Comparison of ENCODE assay signal across 28 cellular contexts in the genomic region with DNA sequence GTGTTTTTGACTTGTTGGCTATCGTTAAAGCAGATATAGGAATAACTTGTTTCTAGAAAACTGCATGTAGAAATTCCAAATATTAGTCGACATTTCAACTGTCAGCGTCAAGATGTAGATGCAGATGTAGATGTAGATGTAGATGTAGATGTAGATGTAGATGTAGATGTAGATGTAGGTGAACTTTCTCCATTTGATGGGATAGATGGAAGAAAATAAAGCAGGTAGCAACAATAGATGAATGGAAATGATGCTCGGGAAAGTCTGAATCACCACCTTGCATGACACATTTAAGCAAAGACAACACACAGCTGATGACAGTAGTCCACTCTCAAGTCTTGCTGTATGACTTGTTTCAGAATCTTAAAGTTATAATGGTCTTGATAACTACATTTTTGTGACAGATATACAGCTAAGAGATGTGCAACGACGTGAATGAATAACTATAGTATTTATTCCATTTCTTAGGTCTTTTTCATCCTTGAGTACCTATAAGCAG. TPM values are rescaled to one million over a fixed set of nuclear protein-coding genes. Genes with fewer than 3 reads are reported as not detected.
DNase-seq lines count a peak whose midpoint lies in the region; ATAC-seq lines count a peak whose summit lies in the region.
"Had no signal": no experiment of that assay in that cellular context is flagged by ENCODE, and none has a peak within 500 bp of the region (broad histone marks: within the 10 kb centered on the region; RNA-seq: fewer than 3 reads in every experiment).

No MANE protein-coding gene starts in this region.

- no peaks in the 10 kb centered on the region for H3K9me3 Mint-ChIP-seq in activated CD4-positive, alpha-beta T cell treated with anti-CD3 and anti-CD28 coated beads for 36 hours (ENCODE audit: low read depth)
- no peaks in the 10 kb centered on the region for H3K9me3 Mint-ChIP-seq in stimulated activated naive CD8-positive, alpha-beta T cell treated with anti-CD3 and anti-CD28 coated beads, Interleukin-15, Interleukin-2, amounts not matched to agents 100 ng/mL and 50 ng/mL, for 24 hours

- no peak overlapping the region for H3K4me3 Mint-ChIP-seq in activated CD4-positive, alpha-beta T cell treated with anti-CD3 and anti-CD28 coated beads for 36 hours
- no peak overlapping the region for H3K4me3 Mint-ChIP-seq in stimulated activated naive CD8-positive, alpha-beta T cell treated with anti-CD3 and anti-CD28 coated beads, Interleukin-15, Interleukin-2, amounts not matched to agents 100 ng/mL and 50 ng/mL, for 24 hours
- H3K4me3 Mint-ChIP-seq: naive thymus-derived CD8-positive, alpha-beta T cell; T-helper 2 cell treated with Interferon-gamma antibody and Interleukin-4, amounts not matched to agents 5 μg/mL and 100 μg/mL, for 36 hours had no signal

- H3K27me3 Mint-ChIP-seq in activated CD4-positive, alpha-beta T cell treated with anti-CD3 and anti-CD28 coated beads for 36 hours, result no peaks in the 10 kb centered on the region
- H3K27me3 Mint-ChIP-seq in stimulated activated naive CD8-positive, alpha-beta T cell treated with anti-CD3 and anti-CD28 coated beads, Interleukin-15, Interleukin-2, amounts not matched to agents 100 ng/mL and 50 ng/mL, for 24 hours, result no peaks in the 10 kb centered on the region
- H3K27me3 Mint-ChIP-seq: naive thymus-derived CD8-positive, alpha-beta T cell had no signal

- H3K36me3 Mint-ChIP-seq in activated CD4-positive, alpha-beta T cell treated with anti-CD3 and anti-CD28 coated beads for 36 hours (ENCODE audit: low read depth), result peaks cover 65% of the 10 kb centered on the region
- peaks cover 85% of the 10 kb centered on the region for H3K36me3 Mint-ChIP-seq in stimulated activated naive CD8-positive, alpha-beta T cell treated with anti-CD3 and anti-CD28 coated beads, Interleukin-15, Interleukin-2, amounts not matched to agents 100 ng/mL and 50 ng/mL, for 24 hours (ENCODE audit: low read depth)

- peak overlapping the region; percentile 26 for H3K27ac Mint-ChIP-seq in activated CD4-positive, alpha-beta T cell treated with anti-CD3 and anti-CD28 coated beads for 36 hours
- peak overlapping the region; percentile 67 for H3K27ac Mint-ChIP-seq in stimulated activated naive CD8-positive, alpha-beta T cell treated with anti-CD3 and anti-CD28 coated beads, Interleukin-15, Interleukin-2, amounts not matched to agents 100 ng/mL and 50 ng/mL, for 24 hours
- H3K27ac Mint-ChIP-seq: T-helper 2 cell treated with Interferon-gamma antibody and Interleukin-4, amounts not matched to agents 5 μg/mL and 100 μg/mL, for 36 hours had no signal

- DNase-seq in activated CD4-positive, alpha-beta T cell treated with anti-CD3 and anti-CD28 coated beads for 36 hours, result peak; percentile 13
- no peak for DNase-seq in activated CD4-positive, alpha-beta T cell treated with anti-CD3 and anti-CD28 coated beads, Interleukin-2, amount 50 U/mL, for 4 hours
- DNase-seq in stimulated activated naive CD8-positive, alpha-beta T cell treated with anti-CD3 and anti-CD28 coated beads, Interleukin-15, Interleukin-2, amounts not matched to agents 100 U/mL and 50 U/mL, for 24 hours, result no peak
- DNase-seq in dermis blood vessel endothelial cell (peak; percentile 10), NCI-H187 (lab: John Stamatoyannopoulos, UW) (no peak), DMS114 treated with DMSO at 0.1 percent for 48 hours (lab: John Stamatoyannopoulos, UW; ENCODE audit: unreplicated experiment) (no peak)
- DNase-seq in activated CD4-positive, CD25-positive, alpha-beta regulatory T cell treated with anti-CD3 and anti-CD28 coated beads, Interleukin-2, amount 50 U/mL, for 72 hours, result no peak
- DNase-seq: activated CD4-positive, alpha-beta T cell treated with anti-CD3 and anti-CD28 coated beads for 48 hours; activated CD8-positive, alpha-beta memory T cell treated with anti-CD3 and anti-CD28 coated beads, Interleukin-2, amount 50 U/mL, for 4 hours; activated effector memory CD4-positive, alpha-beta T cell treated with anti-CD3 and anti-CD28 coated beads, Interleukin-2, amount 50 U/mL, for 16 hours; amygdala; C1 segment of cervical spinal cord; COR-L47; DMS53; hippocampal formation; left cardiac atrium; naive thymus-derived CD8-positive, alpha-beta T cell; NCI-H146; NCI-H748 treated with DMSO at 0.1 percent for 48 hours; SHP77 treated with DMSO at 0.1 percent for 48 hours; stimulated activated CD4-positive, alpha-beta T cell treated with anti-CD3 and anti-CD28 coated beads, Interleukin-12 subunit alpha, Interleukin-12 subunit beta, amount 100 ng/mL, for 4 hours; stimulated activated CD4-positive, alpha-beta T cell treated with anti-CD3 and anti-CD28 coated beads, Interleukin-2, amount 100 ng/mL, for 48 hours; tibial artery had no signal

- peaks cover 7% of the 10 kb centered on the region for H3K4me1 Mint-ChIP-seq in activated CD4-positive, alpha-beta T cell treated with anti-CD3 and anti-CD28 coated beads for 36 hours
- H3K4me1 Mint-ChIP-seq in stimulated activated naive CD8-positive, alpha-beta T cell treated with anti-CD3 and anti-CD28 coated beads, Interleukin-15, Interleukin-2, amounts not matched to agents 100 ng/mL and 50 ng/mL, for 24 hours (ENCODE audit: low read depth), result peaks cover 6% of the 10 kb centered on the region

- CTCF ChIA-PET in activated CD4-positive, alpha-beta T cell treated with anti-CD3 and anti-CD28 coated beads for 36 hours (lab: Charles Lee), result interaction anchor here (0.7 to 8.4 kb wide), 3 partner anchors 15 to 503 kb away, joined by 3 to 88 read pairs (median 5); no protein-coding TSS in a partner anchor

- peak; percentile 61 for ATAC-seq in activated CD4-positive, alpha-beta T cell treated with anti-CD3 and anti-CD28 coated beads for 36 hours
- no peak for ATAC-seq in stimulated activated naive CD8-positive, alpha-beta T cell treated with anti-CD3 and anti-CD28 coated beads, Interleukin-15, Interleukin-2, amounts not matched to agents 100 U/mL and 50 U/mL, for 24 hours
- ATAC-seq: HCT116; left cardiac atrium; naive thymus-derived CD8-positive, alpha-beta T cell; Panc1; sciatic nerve had no signal

- POLR2A ChIA-PET in activated CD4-positive, alpha-beta T cell treated with anti-CD3 and anti-CD28 coated beads for 36 hours (lab: Charles Lee), result no interaction called here

- intact Hi-C loops in activated CD4-positive, alpha-beta T cell treated with anti-CD3 and anti-CD28 coated beads for 36 hours (cut with DNase I, micrococcal nuclease), result loop anchor here (5.0 to 10.0 kb wide), 2 partner anchors 309 to 617 kb away; no protein-coding TSS in a partner anchor

RNA-seq across cellular contexts. Expression of a gene that starts 53.5 kb away (rescaled TPM):
- 100 to 1,000 TPM; 193 to 214 TPM for total RNA-seq in activated CD4-positive, alpha-beta T cell treated with anti-CD3 and anti-CD28 coated beads for 36 hours
- total RNA-seq in dermis blood vessel endothelial cell, result 179 and 239 TPM in 2 replicates

Comparison
In these comparisons a context has a peak if more than half of its experiments do, and no peak if none do; other contexts are left out.
1. DNase-seq: peak in activated CD4-positive, alpha-beta T cell treated with anti-CD3 and anti-CD28 coated beads for 36 hours (single experiment) and dermis blood vessel endothelial cell (single experiment); none in activated CD4-positive, alpha-beta T cell treated with anti-CD3 and anti-CD28 coated beads, Interleukin-2, amount 50 U/mL, for 4 hours (0 of 2), stimulated activated naive CD8-positive, alpha-beta T cell treated with anti-CD3 and anti-CD28 coated beads, Interleukin-15, Interleukin-2, amounts not matched to agents 100 U/mL and 50 U/mL, for 24 hours (single experiment), NCI-H187 (0 of 2), DMS114 treated with DMSO at 0.1 percent for 48 hours (single experiment) and activated CD4-positive, CD25-positive, alpha-beta regulatory T cell treated with anti-CD3 and anti-CD28 coated beads, Interleukin-2, amount 50 U/mL, for 72 hours (single experiment).